In the genomic region with DNA sequence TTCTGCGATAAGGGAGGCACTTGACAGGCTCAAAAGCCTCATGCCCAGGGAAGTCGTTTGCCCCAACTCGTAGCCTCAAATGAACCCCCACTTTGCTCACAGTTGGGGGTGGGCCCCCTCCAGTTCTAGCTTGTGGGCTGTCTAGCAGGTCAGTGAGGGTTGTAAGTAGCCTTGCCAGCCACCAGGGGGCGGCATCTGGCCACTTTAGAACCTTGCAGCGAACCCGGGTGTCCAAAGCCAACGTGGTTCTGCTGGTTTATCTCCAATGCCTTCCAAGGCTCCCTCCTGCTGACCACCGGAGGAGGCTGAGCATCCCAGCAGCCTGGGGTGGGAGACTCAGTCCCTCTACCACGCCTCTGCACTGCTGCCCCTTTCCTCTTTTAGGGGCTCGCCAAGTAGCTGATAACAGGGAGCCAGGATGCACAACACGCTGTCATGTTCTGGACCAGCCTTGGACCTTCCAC, we compare ENCODE assay signal across 1 cellular context.
TF ChIP-seq lines count a peak whose summit lies in the region.

No MANE protein-coding gene starts in this region.

TF ChIP-seq in K562, 482 proteins besides CTCF, POLR2A, EP300 and RAD21 (continued from another document and continues in another):
- TF ChIP-seq TBL1XR1 (IDR thresholded peaks at IDR 0.05; ENCODE audit: low read length in 2 of 2) (no peak), ZNF766 (CRISPR knock-in tag; conservative IDR thresholded peaks at IDR 0.05) (no peak), GATAD2B (IDR thresholded peaks at IDR 0.05; ENCODE audit: borderline replicate concordance) (peak; percentile 37; the same call in 1 of the 2 replicates), CXXC5 (CRISPR knock-in tag; IDR thresholded peaks at IDR 0.05) (no peak), JUND (IDR thresholded peaks at IDR 0.05; ENCODE audit: borderline replicate concordance, low read depth, low read length) (0 out of 2 replicates have a peak, but pooled peaks have one; percentile 20), JUND (tag; IDR thresholded peaks at IDR 0.05; ENCODE audit: borderline replicate concordance, low read depth, low read length) (no peak), VEZF1 (CRISPR knock-in tag; IDR thresholded peaks at IDR 0.05) (peak; percentile 51), CHD1 (IDR thresholded peaks at IDR 0.05; ENCODE audit: low read length) (no peak), ZNF77 (CRISPR knock-in tag; IDR thresholded peaks at IDR 0.05) (no peak), TFE3 (CRISPR knock-in tag; IDR thresholded peaks at IDR 0.05) (no peak), CC2D1A (IDR thresholded peaks at IDR 0.05) (peak; percentile 59; the same call in 1 of the 2 replicates), CBX2 (IDR thresholded peaks at IDR 0.05; ENCODE audit: insufficient read depth, low read length, poor library complexity, severe bottlenecking) (no peak), CREBBP (IDR thresholded peaks at IDR 0.05; ENCODE audit: low read depth, low read length) (no peak), DNMT1 (IDR thresholded peaks at IDR 0.05) (no peak), NFIX (CRISPR knock-in tag; IDR thresholded peaks at IDR 0.05; ENCODE audit: low read depth) (no peak), NRF1 (conservative IDR thresholded peaks at IDR 0.05 in 1 of 2, IDR thresholded peaks at IDR 0.05 in 1 of 2) (no peak), ZNF695 (CRISPR knock-in tag; IDR thresholded peaks at IDR 0.05) (no peak), NONO (IDR thresholded peaks at IDR 0.05; ENCODE audit: low read depth in 2 of 2, low read length in 1 of 2) (no peak), TAF7 (tag; IDR thresholded peaks at IDR 0.05) (no peak), SREBF2 (CRISPR knock-in tag; IDR thresholded peaks at IDR 0.05) (no peak), RB1 (IDR thresholded peaks at IDR 0.05; ENCODE audit: low read depth) (peak; percentile 58), ZBTB5 (IDR thresholded peaks at IDR 0.05) (no peak), SNRNP70 (optimal IDR thresholded peaks at IDR 0.05; ENCODE audit: low read depth, low read length) (no peak), CBX5 (IDR thresholded peaks at IDR 0.05; ENCODE audit: borderline replicate concordance, low read depth) (no peak), ZNF431 (CRISPR knock-in tag; IDR thresholded peaks at IDR 0.05) (no peak), KLF16 (IDR thresholded peaks at IDR 0.05) (peak; percentile 30; the same call in 1 of the 2 replicates), EWSR1 (IDR thresholded peaks at IDR 0.05; ENCODE audit: borderline replicate concordance, low read depth, partially characterized antibody) (no peak), CTBP1 (IDR thresholded peaks at IDR 0.05; ENCODE audit: borderline replicate concordance) (peak; percentile 63), TEAD4 (IDR thresholded peaks at IDR 0.05; ENCODE audit: low read length) (no peak), TEAD4 (CRISPR knock-in tag; IDR thresholded peaks at IDR 0.05; ENCODE audit: borderline replicate concordance) (no peak), RBM34 (IDR thresholded peaks at IDR 0.05; ENCODE audit: borderline replicate concordance, insufficient read depth, low read length) (no peak), HCFC1 (IDR thresholded peaks at IDR 0.05; ENCODE audit: low read depth, low read length) (0 out of 2 replicates have a peak, but pooled peaks have one; percentile 22), GTF2E2 (tag; IDR thresholded peaks at IDR 0.05) (no peak), ADNP (tag; IDR thresholded peaks at IDR 0.05) (no peak)
- TF ChIP-seq, protein P1, sequence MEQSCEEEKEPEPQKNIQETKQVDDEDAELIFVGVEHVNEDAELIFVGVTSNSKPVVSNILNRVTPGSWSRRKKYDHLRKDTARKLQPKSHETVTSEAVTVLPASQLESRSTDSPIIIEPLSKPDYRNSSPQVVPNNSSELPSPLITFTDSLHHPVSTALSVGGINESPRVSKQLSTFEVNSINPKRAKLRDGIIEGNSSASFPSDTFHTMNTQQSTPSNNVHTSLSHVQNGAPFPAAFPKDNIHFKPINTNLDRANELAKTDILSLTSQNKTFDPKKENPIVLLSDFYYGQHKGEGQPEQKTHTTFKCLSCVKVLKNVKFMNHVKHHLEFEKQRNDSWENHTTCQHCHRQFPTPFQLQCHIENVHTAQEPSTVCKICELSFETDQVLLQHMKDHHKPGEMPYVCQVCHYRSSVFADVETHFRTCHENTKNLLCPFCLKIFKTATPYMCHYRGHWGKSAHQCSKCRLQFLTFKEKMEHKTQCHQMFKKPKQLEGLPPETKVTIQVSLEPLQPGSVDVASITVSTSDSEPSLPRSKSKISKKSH (CRISPR knock-in tag; IDR thresholded peaks at IDR 0.05), result no peak
- TF ChIP-seq, protein P2, sequence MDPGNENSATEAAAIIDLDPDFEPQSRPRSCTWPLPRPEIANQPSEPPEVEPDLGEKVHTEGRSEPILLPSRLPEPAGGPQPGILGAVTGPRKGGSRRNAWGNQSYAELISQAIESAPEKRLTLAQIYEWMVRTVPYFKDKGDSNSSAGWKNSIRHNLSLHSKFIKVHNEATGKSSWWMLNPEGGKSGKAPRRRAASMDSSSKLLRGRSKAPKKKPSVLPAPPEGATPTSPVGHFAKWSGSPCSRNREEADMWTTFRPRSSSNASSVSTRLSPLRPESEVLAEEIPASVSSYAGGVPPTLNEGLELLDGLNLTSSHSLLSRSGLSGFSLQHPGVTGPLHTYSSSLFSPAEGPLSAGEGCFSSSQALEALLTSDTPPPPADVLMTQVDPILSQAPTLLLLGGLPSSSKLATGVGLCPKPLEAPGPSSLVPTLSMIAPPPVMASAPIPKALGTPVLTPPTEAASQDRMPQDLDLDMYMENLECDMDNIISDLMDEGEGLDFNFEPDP (CRISPR knock-in tag; IDR thresholded peaks at IDR 0.05), result no peak
- TF ChIP-seq, protein P3, sequence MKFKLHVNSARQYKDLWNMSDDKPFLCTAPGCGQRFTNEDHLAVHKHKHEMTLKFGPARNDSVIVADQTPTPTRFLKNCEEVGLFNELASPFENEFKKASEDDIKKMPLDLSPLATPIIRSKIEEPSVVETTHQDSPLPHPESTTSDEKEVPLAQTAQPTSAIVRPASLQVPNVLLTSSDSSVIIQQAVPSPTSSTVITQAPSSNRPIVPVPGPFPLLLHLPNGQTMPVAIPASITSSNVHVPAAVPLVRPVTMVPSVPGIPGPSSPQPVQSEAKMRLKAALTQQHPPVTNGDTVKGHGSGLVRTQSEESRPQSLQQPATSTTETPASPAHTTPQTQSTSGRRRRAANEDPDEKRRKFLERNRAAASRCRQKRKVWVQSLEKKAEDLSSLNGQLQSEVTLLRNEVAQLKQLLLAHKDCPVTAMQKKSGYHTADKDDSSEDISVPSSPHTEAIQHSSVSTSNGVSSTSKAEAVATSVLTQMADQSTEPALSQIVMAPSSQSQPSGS (CRISPR knock-in tag; IDR thresholded peaks at IDR 0.05), result no peak
- TF ChIP-seq, protein P4, sequence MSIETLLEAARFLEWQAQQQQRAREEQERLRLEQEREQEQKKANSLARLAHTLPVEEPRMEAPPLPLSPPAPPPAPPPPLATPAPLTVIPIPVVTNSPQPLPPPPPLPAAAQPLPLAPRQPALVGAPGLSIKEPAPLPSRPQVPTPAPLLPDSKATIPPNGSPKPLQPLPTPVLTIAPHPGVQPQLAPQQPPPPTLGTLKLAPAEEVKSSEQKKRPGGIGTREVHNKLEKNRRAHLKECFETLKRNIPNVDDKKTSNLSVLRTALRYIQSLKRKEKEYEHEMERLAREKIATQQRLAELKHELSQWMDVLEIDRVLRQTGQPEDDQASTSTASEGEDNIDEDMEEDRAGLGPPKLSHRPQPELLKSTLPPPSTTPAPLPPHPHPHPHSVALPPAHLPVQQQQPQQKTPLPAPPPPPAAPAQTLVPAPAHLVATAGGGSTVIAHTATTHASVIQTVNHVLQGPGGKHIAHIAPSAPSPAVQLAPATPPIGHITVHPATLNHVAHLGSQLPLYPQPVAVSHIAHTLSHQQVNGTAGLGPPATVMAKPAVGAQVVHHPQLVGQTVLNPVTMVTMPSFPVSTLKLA (conservative IDR thresholded peaks at IDR 0.05), result 0 out of 4 replicates have a peak, but pooled peaks of 1 of the 2 experiments have one; percentile 30
- TF ChIP-seq, protein P5, sequence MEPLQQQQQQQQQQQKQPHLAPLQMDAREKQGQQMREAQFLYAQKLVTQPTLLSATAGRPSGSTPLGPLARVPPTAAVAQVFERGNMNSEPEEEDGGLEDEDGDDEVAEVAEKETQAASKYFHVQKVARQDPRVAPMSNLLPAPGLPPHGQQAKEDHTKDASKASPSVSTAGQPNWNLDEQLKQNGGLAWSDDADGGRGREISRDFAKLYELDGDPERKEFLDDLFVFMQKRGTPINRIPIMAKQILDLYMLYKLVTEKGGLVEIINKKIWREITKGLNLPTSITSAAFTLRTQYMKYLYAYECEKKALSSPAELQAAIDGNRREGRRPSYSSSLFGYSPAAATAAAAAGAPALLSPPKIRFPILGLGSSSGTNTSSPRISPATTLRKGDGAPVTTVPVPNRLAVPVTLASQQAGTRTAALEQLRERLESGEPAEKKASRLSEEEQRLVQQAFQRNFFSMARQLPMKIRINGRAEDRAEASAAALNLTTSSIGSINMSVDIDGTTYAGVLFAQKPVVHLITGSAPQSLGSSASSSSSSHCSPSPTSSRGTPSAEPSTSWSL (CRISPR knock-in tag; IDR thresholded peaks at IDR 0.05; ENCODE audit: borderline replicate concordance), result no peak
- TF ChIP-seq, protein P6, sequence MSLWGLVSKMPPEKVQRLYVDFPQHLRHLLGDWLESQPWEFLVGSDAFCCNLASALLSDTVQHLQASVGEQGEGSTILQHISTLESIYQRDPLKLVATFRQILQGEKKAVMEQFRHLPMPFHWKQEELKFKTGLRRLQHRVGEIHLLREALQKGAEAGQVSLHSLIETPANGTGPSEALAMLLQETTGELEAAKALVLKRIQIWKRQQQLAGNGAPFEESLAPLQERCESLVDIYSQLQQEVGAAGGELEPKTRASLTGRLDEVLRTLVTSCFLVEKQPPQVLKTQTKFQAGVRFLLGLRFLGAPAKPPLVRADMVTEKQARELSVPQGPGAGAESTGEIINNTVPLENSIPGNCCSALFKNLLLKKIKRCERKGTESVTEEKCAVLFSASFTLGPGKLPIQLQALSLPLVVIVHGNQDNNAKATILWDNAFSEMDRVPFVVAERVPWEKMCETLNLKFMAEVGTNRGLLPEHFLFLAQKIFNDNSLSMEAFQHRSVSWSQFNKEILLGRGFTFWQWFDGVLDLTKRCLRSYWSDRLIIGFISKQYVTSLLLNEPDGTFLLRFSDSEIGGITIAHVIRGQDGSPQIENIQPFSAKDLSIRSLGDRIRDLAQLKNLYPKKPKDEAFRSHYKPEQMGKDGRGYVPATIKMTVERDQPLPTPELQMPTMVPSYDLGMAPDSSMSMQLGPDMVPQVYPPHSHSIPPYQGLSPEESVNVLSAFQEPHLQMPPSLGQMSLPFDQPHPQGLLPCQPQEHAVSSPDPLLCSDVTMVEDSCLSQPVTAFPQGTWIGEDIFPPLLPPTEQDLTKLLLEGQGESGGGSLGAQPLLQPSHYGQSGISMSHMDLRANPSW (CRISPR knock-in tag; IDR thresholded peaks at IDR 0.05), result 0 out of 2 replicates have a peak, but pooled peaks have one; percentile 25
- TF ChIP-seq, protein P7, sequence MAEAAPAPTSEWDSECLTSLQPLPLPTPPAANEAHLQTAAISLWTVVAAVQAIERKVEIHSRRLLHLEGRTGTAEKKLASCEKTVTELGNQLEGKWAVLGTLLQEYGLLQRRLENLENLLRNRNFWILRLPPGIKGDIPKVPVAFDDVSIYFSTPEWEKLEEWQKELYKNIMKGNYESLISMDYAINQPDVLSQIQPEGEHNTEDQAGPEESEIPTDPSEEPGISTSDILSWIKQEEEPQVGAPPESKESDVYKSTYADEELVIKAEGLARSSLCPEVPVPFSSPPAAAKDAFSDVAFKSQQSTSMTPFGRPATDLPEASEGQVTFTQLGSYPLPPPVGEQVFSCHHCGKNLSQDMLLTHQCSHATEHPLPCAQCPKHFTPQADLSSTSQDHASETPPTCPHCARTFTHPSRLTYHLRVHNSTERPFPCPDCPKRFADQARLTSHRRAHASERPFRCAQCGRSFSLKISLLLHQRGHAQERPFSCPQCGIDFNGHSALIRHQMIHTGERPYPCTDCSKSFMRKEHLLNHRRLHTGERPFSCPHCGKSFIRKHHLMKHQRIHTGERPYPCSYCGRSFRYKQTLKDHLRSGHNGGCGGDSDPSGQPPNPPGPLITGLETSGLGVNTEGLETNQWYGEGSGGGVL (CRISPR knock-in tag; IDR thresholded peaks at IDR 0.05), result no peak
- TF ChIP-seq, protein P8, sequence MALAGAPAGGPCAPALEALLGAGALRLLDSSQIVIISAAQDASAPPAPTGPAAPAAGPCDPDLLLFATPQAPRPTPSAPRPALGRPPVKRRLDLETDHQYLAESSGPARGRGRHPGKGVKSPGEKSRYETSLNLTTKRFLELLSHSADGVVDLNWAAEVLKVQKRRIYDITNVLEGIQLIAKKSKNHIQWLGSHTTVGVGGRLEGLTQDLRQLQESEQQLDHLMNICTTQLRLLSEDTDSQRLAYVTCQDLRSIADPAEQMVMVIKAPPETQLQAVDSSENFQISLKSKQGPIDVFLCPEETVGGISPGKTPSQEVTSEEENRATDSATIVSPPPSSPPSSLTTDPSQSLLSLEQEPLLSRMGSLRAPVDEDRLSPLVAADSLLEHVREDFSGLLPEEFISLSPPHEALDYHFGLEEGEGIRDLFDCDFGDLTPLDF (CRISPR knock-in tag; IDR thresholded peaks at IDR 0.05), result peak; percentile 73; the same call in 1 of the 2 replicates
